20 cellular contexts compared by ENCODE assay signal in genomic region chr19:47630594-47630993, GRCh38. TPM values are rescaled to one million over a fixed set of nuclear protein-coding genes. Genes with fewer than 3 reads are reported as not detected.
A peak's percentile ranks its signal among the peaks of the same experiment; 100 is the strongest.
DNase-seq lines count a peak whose midpoint lies in the region; ATAC-seq, FAIRE-seq and TF ChIP-seq lines count a peak whose summit lies in the region.
"Had no signal": no experiment of that assay in that cellular context is flagged by ENCODE, and none has a peak within 500 bp of the region (broad histone marks: within the 10 kb centered on the region; RNA-seq: fewer than 3 reads in every experiment).

No MANE protein-coding gene starts in this region.

- CTCF ChIA-PET in HepG2 (lab: Yijun Ruan, JAX; ENCODE audit: low intra/inter-chr PET ratio, low total read pairs) (no interaction called here), IMR-90 (lab: Yijun Ruan, JAX) (no interaction called here)

- DNase-seq in HepG2 (ENCODE audit: low spot score) = no peak
- DNase-seq in right lobe of liver = no peak
- no peak for DNase-seq in IMR-90
- no peak for DNase-seq in central memory CD8-positive, alpha-beta T cell (ENCODE audit: low spot score in 2 of 2)
- no peak for DNase-seq in NOMO-1 treated with dmso at 0.1 percent for 144 hours (lab: John Stamatoyannopoulos, UW; ENCODE audit: unreplicated experiment)
- no peak for DNase-seq in NCI-H748 (lab: John Stamatoyannopoulos, UW; ENCODE audit: unreplicated experiment)
- DNase-seq in activated naive CD8-positive, alpha-beta T cell treated with anti-CD3 and anti-CD28 coated beads, Interleukin-2, amount 50 U/mL, for 24 hours = no peak
- DNase-seq: 8988T; CD8-positive, alpha-beta T cell; HCEC 1CT; HFFc6 had no signal

- peaks cover 27% of the 10 kb centered on the region for H3K4me1 ChIP-seq in HepG2 (ENCODE audit: insufficient read depth, low read length)
- peaks cover 0 to 21% (median 4%) of the 10 kb centered on the region in 4 donors for H3K4me1 ChIP-seq in right lobe of liver
- 0 out of 2 replicates have a peak, but pooled peaks cover 2% of the 10 kb centered on the region for H3K4me1 ChIP-seq in IMR-90 (ENCODE audit: control insufficient read depth, insufficient read depth, low read length)

- peaks cover 14% of the 10 kb centered on the region for H3K36me3 Mint-ChIP-seq in central memory CD8-positive, alpha-beta T cell (ENCODE audit: insufficient read depth)
- peaks cover 5% of the 10 kb centered on the region for H3K36me3 Mint-ChIP-seq in activated naive CD8-positive, alpha-beta T cell treated with anti-CD3 and anti-CD28 coated beads, Interleukin-2, amount 50 U/mL, for 24 hours (ENCODE audit: low read depth)

- H3K9me3 ChIP-seq in HepG2 (ENCODE audit: low read length) (no peaks in the 10 kb centered on the region), right lobe of liver (no peaks in the 10 kb centered on the region), IMR-90 (ENCODE audit: control insufficient read depth, insufficient read depth, low read length) (no peaks in the 10 kb centered on the region)
- H3K9me3 ChIP-seq: BLaER1 treated with 17β-estradiol and CSF1 and Interleukin-3, amounts not matched to agents 10 nM and 100 nM had no signal

- POLR2A ChIA-PET in HepG2 (lab: Yijun Ruan, JAX) = no interaction called here
- POLR2A ChIA-PET in IMR-90 (lab: Charles Lee; ENCODE audit: unreplicated experiment) = no interaction called here

- H3K4me1 Mint-ChIP-seq in central memory CD8-positive, alpha-beta T cell = peaks cover 40% of the 10 kb centered on the region
- H3K4me1 Mint-ChIP-seq in activated naive CD8-positive, alpha-beta T cell treated with anti-CD3 and anti-CD28 coated beads, Interleukin-2, amount 50 U/mL, for 24 hours = peaks cover 20% of the 10 kb centered on the region

- no peak overlapping the region for H3K4me3 ChIP-seq in HepG2 (replicated peaks in 1 of 3; ENCODE audit: insufficient read depth in 1 of 3, low read depth in 2 of 3, low read length in 3 of 3)
- H3K4me3 ChIP-seq in right lobe of liver = no peak overlapping the region
- H3K4me3 ChIP-seq in IMR-90 (ENCODE audit: insufficient read depth, low read depth, low read length) = no peak overlapping the region
- H3K4me3 ChIP-seq: BLaER1 treated with 17β-estradiol and CSF1 and Interleukin-3, amounts not matched to agents 10 nM and 100 nM; GM23248 had no signal

- WGBS in HepG2 (ENCODE audit: low lambda C conversion rate) = 95% methylated on average over 6 of the region's 6 CpGs
- WGBS in right lobe of liver (ENCODE audit: insufficient coverage, low coverage, low lambda C conversion rate, missing lambda C conversion rate) = 96% methylated on average over 5 of the region's 6 CpGs
- no CpG with 5 or more reads among the region's 6 CpGs for WGBS in IMR-90 (ENCODE audit: extremely low coverage in 2 of 2, insufficient read length in 1 of 2), 2 experiments

- no peak overlapping the region for H4K5ac ChIP-seq in IMR-90 (ENCODE audit: low read depth, low read length)

- H3K56ac ChIP-seq in IMR-90 (ENCODE audit: extremely low read depth, insufficient read depth, low read length) = no peak overlapping the region

- H2AK9ac ChIP-seq in IMR-90 (replicated peaks; ENCODE audit: low read depth, low read length, poor library complexity) = peak overlapping the region; percentile 1

- dilution Hi-C loops in IMR-90 (cut with HindIII; ENCODE audit: low sequenced_read_pairs, unreplicated experiment) = no loop called here

- peak overlapping the region; percentile 61 for H3K27ac Mint-ChIP-seq in central memory CD8-positive, alpha-beta T cell (ENCODE audit: low read depth)
- no peak overlapping the region for H3K27ac Mint-ChIP-seq in activated naive CD8-positive, alpha-beta T cell treated with anti-CD3 and anti-CD28 coated beads, Interleukin-2, amount 50 U/mL, for 24 hours
- H3K27ac Mint-ChIP-seq: B cell; CD8-positive, alpha-beta T cell; HFFc6 had no signal

- H3K18ac ChIP-seq in IMR-90 (ENCODE audit: low read depth, low read length) = no peak overlapping the region

- H2BK20ac ChIP-seq in IMR-90 (ENCODE audit: low read depth, low read length) = no peak overlapping the region

- BruUV-seq in HepG2 (replicated peaks; lab: Mats Ljungman, UMichigan) (no TSS peak), IMR-90 (replicated peaks; lab: Mats Ljungman, UMichigan) (no TSS peak)

- H3K79me2 ChIP-seq in HepG2 (ENCODE audit: insufficient read depth, low read length) = peaks cover 33% of the 10 kb centered on the region

- no peak overlapping the region for H4K91ac ChIP-seq in IMR-90 (ENCODE audit: insufficient read depth, low read depth, low read length)

- no peak overlapping the region for H3K23ac ChIP-seq in IMR-90 (ENCODE audit: low read depth, low read length)

- TF ChIP-seq POLR2A in HepG2 (IDR thresholded peaks at IDR 0.05; ENCODE audit: insufficient read depth in 1 of 2, low read depth in 2 of 2, low read length in 2 of 2) (no peak), right lobe of liver (IDR thresholded peaks at IDR 0.05) (no peak), IMR-90 (IDR thresholded peaks at IDR 0.05; ENCODE audit: low read depth, low read length) (no peak)

- no peak for TF ChIP-seq EP300 in HepG2 (IDR thresholded peaks at IDR 0.05; ENCODE audit: low read depth in 2 of 2, low read length in 2 of 2)
- TF ChIP-seq EP300 in HepG2 (CRISPR knock-in tag; IDR thresholded peaks at IDR 0.05; ENCODE audit: borderline replicate concordance) = no peak

- peaks cover 30 to 78% of the 10 kb centered on the region in 2 experiments for H3K79me1 ChIP-seq in IMR-90 (ENCODE audit: low read depth in 1 of 2, low read length in 2 of 2)

- no peak overlapping the region for H2BK5ac ChIP-seq in IMR-90 (ENCODE audit: low read depth, low read length, poor library complexity, severe bottlenecking)

- no peak overlapping the region for H2BK120ac ChIP-seq in IMR-90 (ENCODE audit: low read depth, low read length)

- no peak overlapping the region for H2AFZ ChIP-seq in HepG2 (ENCODE audit: low read length)
- H2AFZ ChIP-seq in IMR-90 (replicated peaks; ENCODE audit: low read length, poor library complexity) = no peak overlapping the region
- H2AFZ ChIP-seq: GM23248 had no signal

- H3K14ac ChIP-seq in IMR-90 (replicated peaks; ENCODE audit: low read depth, low read length) = no peak overlapping the region

- no peak overlapping the region for H3K4ac ChIP-seq in IMR-90 (ENCODE audit: low read depth, low read length)

- H2BK15ac ChIP-seq in IMR-90 (ENCODE audit: low read depth, low read length) = no peak overlapping the region

- ATAC-seq in HepG2 (no peak), right lobe of liver (no peak), IMR-90 (ENCODE audit: low read depth) (no peak)
- no peak for ATAC-seq in central memory CD8-positive, alpha-beta T cell (replicated peaks; ENCODE audit: extremely low read depth, poor library complexity, severe bottlenecking)
- no peak for ATAC-seq in activated naive CD8-positive, alpha-beta T cell treated with anti-CD3 and anti-CD28 coated beads, Interleukin-2, amount 50 U/mL, for 24 hours
- ATAC-seq: CD8-positive, alpha-beta T cell had no signal

- no peak overlapping the region for H3K9ac ChIP-seq in HepG2 (ENCODE audit: insufficient read depth, low read depth, low read length)
- no peak overlapping the region for H3K9ac ChIP-seq in IMR-90 (ENCODE audit: low read depth, low read length)
- H3K9ac ChIP-seq: BLaER1 treated with 17β-estradiol and CSF1 and Interleukin-3, amounts not matched to agents 10 nM and 100 nM; GM23248 had no signal

- intact Hi-C loops in HepG2 (cut with micrococcal nuclease; ENCODE audit: unreplicated experiment) (no loop called here), right lobe of liver (cut with DNase I) (no loop called here), IMR-90 (cut with micrococcal nuclease) (no loop called here)

- H3K9me1 ChIP-seq in IMR-90 (ENCODE audit: insufficient read depth, low read length) = peaks cover 27% of the 10 kb centered on the region

- H3K4me2 ChIP-seq in HepG2 (ENCODE audit: low read depth, low read length) (no peak overlapping the region), IMR-90 (ENCODE audit: low read depth, low read length) (no peak overlapping the region)
- H3K4me2 ChIP-seq: BLaER1 treated with 17β-estradiol and CSF1 and Interleukin-3, amounts not matched to agents 10 nM and 100 nM had no signal

- FAIRE-seq in HepG2 (lab: Jason Lieb, UNC) = no peak
- FAIRE-seq: D721Med, G401.6, GM12892, GM18507, H54, HTR-8/SVneo had no signal

- H3K4me3 Mint-ChIP-seq in central memory CD8-positive, alpha-beta T cell = no peak overlapping the region
- no peak overlapping the region for H3K4me3 Mint-ChIP-seq in activated naive CD8-positive, alpha-beta T cell treated with anti-CD3 and anti-CD28 coated beads, Interleukin-2, amount 50 U/mL, for 24 hours
- H3K4me3 Mint-ChIP-seq: B cell; CD8-positive, alpha-beta T cell; HFFc6 had no signal

- TF ChIP-seq CTCF in HepG2 (CRISPR knock-in tag; IDR thresholded peaks at IDR 0.05) = no peak
- no peak for TF ChIP-seq CTCF in right lobe of liver (IDR thresholded peaks at IDR 0.05)
- no peak for TF ChIP-seq CTCF in IMR-90 (conservative IDR thresholded peaks at IDR 0.05; ENCODE audit: low read depth, low read length)

- no peaks in the 10 kb centered on the region for H3K9me3 Mint-ChIP-seq in central memory CD8-positive, alpha-beta T cell
- H3K9me3 Mint-ChIP-seq in activated naive CD8-positive, alpha-beta T cell treated with anti-CD3 and anti-CD28 coated beads, Interleukin-2, amount 50 U/mL, for 24 hours = no peaks in the 10 kb centered on the region
- H3K9me3 Mint-ChIP-seq: CD8-positive, alpha-beta T cell; HFFc6 had no signal

- 0 out of 2 replicates have a peak, but pooled peaks cover 5% of the 10 kb centered on the region for H4K20me1 ChIP-seq in HepG2 (ENCODE audit: insufficient read depth, low read length)
- H4K20me1 ChIP-seq in IMR-90 (ENCODE audit: insufficient read depth, low read length) = peaks cover 76% of the 10 kb centered on the region

- H3K27me3 ChIP-seq in HepG2 (ENCODE audit: control insufficient read depth in 1 of 2, insufficient read depth in 2 of 2, low read length in 2 of 2) (no peaks in the 10 kb centered on the region), right lobe of liver (no peaks in the 10 kb centered on the region), IMR-90 (ENCODE audit: control insufficient read depth, insufficient read depth, low read length) (no peaks in the 10 kb centered on the region)
- H3K27me3 ChIP-seq: BLaER1 treated with 17β-estradiol and CSF1 and Interleukin-3, amounts not matched to agents 10 nM and 100 nM had no signal

- H3K27me3 Mint-ChIP-seq in central memory CD8-positive, alpha-beta T cell = no peaks in the 10 kb centered on the region
- H3K27me3 Mint-ChIP-seq in activated naive CD8-positive, alpha-beta T cell treated with anti-CD3 and anti-CD28 coated beads, Interleukin-2, amount 50 U/mL, for 24 hours = no peaks in the 10 kb centered on the region
- H3K27me3 Mint-ChIP-seq: B cell had no signal

- H3K27ac ChIP-seq in HepG2 (ENCODE audit: extremely low read length, insufficient read depth, low read length) (no peak overlapping the region), right lobe of liver (no peak overlapping the region), IMR-90 (ENCODE audit: insufficient read depth, low read length) (no peak overlapping the region)
- H3K27ac ChIP-seq: BLaER1 treated with 17β-estradiol and CSF1 and Interleukin-3, amounts not matched to agents 10 nM and 100 nM; GM23248 had no signal

- TF ChIP-seq RAD21 in HepG2 (CRISPR knock-in tag; IDR thresholded peaks at IDR 0.05) (no peak), IMR-90 (IDR thresholded peaks at IDR 0.05; ENCODE audit: low read length) (no peak)

- no peak overlapping the region for H4K8ac ChIP-seq in IMR-90 (ENCODE audit: low read depth in 2 of 2, low read length in 2 of 2)

- in situ Hi-C loops in HepG2 (cut with HindIII; ENCODE audit: extremely low pct_ligation_motif_present, low pct_unique_long_range_greater_than_20kb) = no loop called here
- in situ Hi-C loops in IMR-90 (cut with MboI; ENCODE audit: low sequenced_read_pairs) = no loop called here

- H3K36me3 ChIP-seq in HepG2 (replicated peaks in 1 of 2; ENCODE audit: control insufficient read depth in 1 of 2, insufficient read depth in 2 of 2, low read length in 2 of 2) = no peaks in the 10 kb centered on the region
- no peaks in the 10 kb centered on the region for H3K36me3 ChIP-seq in right lobe of liver
- H3K36me3 ChIP-seq in IMR-90 (ENCODE audit: control insufficient read depth, insufficient read depth, low read length) = peaks cover 3% of the 10 kb centered on the region; the same call in 1 of the 2 replicates

- H2AK5ac ChIP-seq in IMR-90 (ENCODE audit: low read depth, low read length) = no peak overlapping the region

RNA-seq across cellular contexts. Expression of gene BICRA, which starts 21.7 kb away (rescaled TPM):
- total RNA-seq in HepG2 (2016; rRNA removed; fragmentation: Illumina TruSeq; extraction: Trizol) (0.71 and 1.6 TPM in 2 replicates), right lobe of liver (1 to 10 TPM; 3.7 to 7.3 (median 6.4) TPM), IMR-90 (2012; rRNA removed) (1.8 and 3.1 TPM in 2 replicates)
- total RNA-seq in HepG2 (2016; cell fraction: cytosol; rRNA removed; fragmentation: Illumina TruSeq; extraction: Trizol; ENCODE audit: low read depth) = 0.53 and 1.5 TPM in 2 replicates
- 0.74 and 2.4 TPM in 2 replicates for total RNA-seq in HepG2 (2016; cell fraction: insoluble cytoplasmic fraction; rRNA removed; fragmentation: Illumina TruSeq; extraction: Trizol)
- total RNA-seq in HepG2 (2016; cell fraction: membrane; rRNA removed; fragmentation: Illumina TruSeq; extraction: Trizol) = 1.6 and 3.0 TPM in 2 replicates
- total RNA-seq in HepG2 (2016; cell fraction: nucleus; rRNA removed; fragmentation: Illumina TruSeq; extraction: Trizol) = 1.6 and 2.1 TPM in 2 replicates
- polyA plus RNA-seq in HepG2 (2011; rRNA removed) (0.55 and 0.56 TPM in 2 replicates), IMR-90 (2012; rRNA removed) (3.5 and 3.9 TPM in 2 replicates)
- 0.27 and 0.38 TPM in 2 replicates for polyA plus RNA-seq in HepG2 (2011; cell fraction: cytosol; rRNA removed)
- polyA plus RNA-seq in HepG2 (2011; cell fraction: nucleus; rRNA removed) = 3.6 and 3.7 TPM in 2 replicates
- 2.4 and 4.0 TPM in 2 replicates for polyA plus RNA-seq in HepG2 (2012)
- polyA plus RNA-seq in HepG2 (2016; cell fraction: cytosol; fragmentation: Illumina TruSeq; extraction: Trizol; ENCODE audit: low read depth) = 0.26 and 0.28 TPM in 2 replicates
- 2.0 and 2.8 TPM in 2 replicates for polyA plus RNA-seq in HepG2 (2016; cell fraction: insoluble cytoplasmic fraction; fragmentation: Illumina TruSeq; extraction: Trizol; ENCODE audit: low read depth)
- 0.53 and 0.64 TPM in 2 replicates for polyA plus RNA-seq in HepG2 (2016; cell fraction: membrane; fragmentation: Illumina TruSeq; extraction: Trizol; ENCODE audit: low read depth)
- 10.6 and 11.0 TPM in 2 replicates for polyA plus RNA-seq in HepG2 (2016; cell fraction: nucleus; fragmentation: Illumina TruSeq; extraction: Trizol; ENCODE audit: insufficient read depth, low read depth)
- 3.3 and 3.8 TPM in 2 replicates for polyA minus RNA-seq in HepG2 (2011; rRNA and poly(A)+ RNA removed; ENCODE audit: low replicate concordance)
- polyA minus RNA-seq in HepG2 (2011; cell fraction: cytosol; rRNA and poly(A)+ RNA removed) = 1.1 and 1.7 TPM in 2 replicates
- 4.5 and 4.6 TPM in 2 replicates for polyA minus RNA-seq in HepG2 (2011; cell fraction: nucleus; rRNA and poly(A)+ RNA removed)
- polyA plus RNA-seq in IMR-90 (2012; cell fraction: cytosol; rRNA removed) = 3.0 and 4.1 TPM in 2 replicates
- 13.2 and 25.5 TPM in 2 replicates for polyA plus RNA-seq in IMR-90 (2012; cell fraction: nucleus; rRNA removed; ENCODE audit: low replicate concordance)

RNA-seq across cellular contexts. Expression of gene ZNF541, which starts 57.6 kb away (rescaled TPM):
- total RNA-seq in HepG2 (2016; rRNA removed; fragmentation: Illumina TruSeq; extraction: Trizol) = 0.04 TPM in 1 of 2 replicates, not detected in the other
- not detected in 2 replicates for total RNA-seq in HepG2 (2016; cell fraction: cytosol; rRNA removed; fragmentation: Illumina TruSeq; extraction: Trizol; ENCODE audit: low read depth)
- not detected in 2 replicates for total RNA-seq in HepG2 (2016; cell fraction: insoluble cytoplasmic fraction; rRNA removed; fragmentation: Illumina TruSeq; extraction: Trizol)
- 0.09 TPM in 1 of 2 replicates, not detected in the other for total RNA-seq in HepG2 (2016; cell fraction: membrane; rRNA removed; fragmentation: Illumina TruSeq; extraction: Trizol)
- not detected in 2 replicates for total RNA-seq in HepG2 (2016; cell fraction: nucleus; rRNA removed; fragmentation: Illumina TruSeq; extraction: Trizol)
- 0.03 and 0.08 TPM in 2 replicates for polyA plus RNA-seq in HepG2 (2011; rRNA removed)
- 0.07 and 0.08 TPM in 2 replicates for polyA plus RNA-seq in HepG2 (2011; cell fraction: cytosol; rRNA removed)
- polyA plus RNA-seq in HepG2 (2011; cell fraction: nucleus; rRNA removed) = not detected in 2 replicates
- polyA plus RNA-seq in HepG2 (2012) = 0.17 TPM in 1 of 2 replicates, not detected in the other
- 0.05 TPM in 1 of 2 replicates, not detected in the other for polyA plus RNA-seq in HepG2 (2016; cell fraction: cytosol; fragmentation: Illumina TruSeq; extraction: Trizol; ENCODE audit: low read depth)
- not detected in 2 replicates for polyA plus RNA-seq in HepG2 (2016; cell fraction: insoluble cytoplasmic fraction; fragmentation: Illumina TruSeq; extraction: Trizol; ENCODE audit: low read depth)
- not detected in 2 replicates for polyA plus RNA-seq in HepG2 (2016; cell fraction: membrane; fragmentation: Illumina TruSeq; extraction: Trizol; ENCODE audit: low read depth)
- polyA plus RNA-seq in HepG2 (2016; cell fraction: nucleus; fragmentation: Illumina TruSeq; extraction: Trizol; ENCODE audit: insufficient read depth, low read depth) = not detected in 2 replicates
- polyA minus RNA-seq in HepG2 (2011; rRNA and poly(A)+ RNA removed; ENCODE audit: low replicate concordance) = not detected in 2 replicates
- polyA minus RNA-seq in HepG2 (2011; cell fraction: cytosol; rRNA and poly(A)+ RNA removed) = not detected in 2 replicates
- polyA minus RNA-seq in HepG2 (2011; cell fraction: nucleus; rRNA and poly(A)+ RNA removed) = not detected in 2 replicates
- total RNA-seq in right lobe of liver = under 1 TPM in 4 of 6 experiments, not detected in 2; 0.12 to 0.25 (median 0.17) TPM
- total RNA-seq in IMR-90 (2012; rRNA removed) = not detected in 2 replicates
- polyA plus RNA-seq in IMR-90 (2012; rRNA removed) = not detected in 2 replicates
- polyA plus RNA-seq in IMR-90 (2012; cell fraction: cytosol; rRNA removed) = 0.01 TPM in 1 of 2 replicates, not detected in the other
- polyA plus RNA-seq in IMR-90 (2012; cell fraction: nucleus; rRNA removed; ENCODE audit: low replicate concordance) = 0.08 and 0.16 TPM in 2 replicates
- total RNA-seq: B cell, GM23248 had no signal
